In the genomic region with DNA sequence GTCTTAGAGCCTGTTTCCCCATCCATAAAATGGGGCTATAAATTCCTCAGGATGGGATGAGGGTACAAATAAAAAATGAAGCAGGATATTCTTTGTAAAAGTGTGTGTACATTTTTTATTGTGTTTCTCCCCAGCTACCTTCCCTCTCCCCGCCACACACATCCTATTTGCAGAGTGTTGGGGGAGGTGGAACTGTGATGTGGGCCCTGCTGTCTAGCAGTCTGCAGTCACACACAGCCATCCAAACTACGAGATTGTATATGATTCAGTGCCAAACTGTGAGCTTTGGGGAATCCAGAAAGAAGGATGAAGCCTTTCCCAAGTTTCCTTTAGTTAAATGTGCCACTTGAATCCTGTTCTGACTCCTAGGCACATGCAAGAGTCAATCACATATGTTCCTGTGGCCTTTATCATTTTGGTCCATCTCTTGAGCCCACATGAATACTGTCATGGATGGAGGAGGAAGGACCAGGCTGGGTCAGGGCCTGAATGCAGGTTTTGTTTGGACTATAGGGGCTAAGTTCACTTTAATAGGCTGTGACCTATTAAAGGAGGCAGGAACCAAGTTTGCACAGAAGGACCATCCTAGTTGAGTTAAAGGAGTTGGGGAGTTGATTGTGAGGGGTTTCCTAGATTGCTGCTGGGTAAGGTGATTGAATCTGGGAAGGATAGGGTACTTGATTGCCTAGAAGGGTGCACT, we compare ENCODE assay signal across 10 cellular contexts. TPM values are rescaled to one million over a fixed set of nuclear protein-coding genes. Genes with fewer than 3 reads are reported as not detected.
DNase-seq lines count a peak whose midpoint lies in the region; ATAC-seq and TF ChIP-seq lines count a peak whose summit lies in the region.
"Had no signal": no experiment of that assay in that cellular context is flagged by ENCODE, and none has a peak within 500 bp of the region (broad histone marks: within the 10 kb centered on the region; RNA-seq: fewer than 3 reads in every experiment).

No MANE protein-coding gene starts in this region.

- H3K9me3 Mint-ChIP-seq in CD14-positive monocyte (peaks cover 0 to 3% (median 0%) of the 10 kb centered on the region in 7 donors), GM23338 (no peaks in the 10 kb centered on the region), natural killer cell (no peaks in the 10 kb centered on the region)
- no peaks in the 10 kb centered on the region for H3K9me3 Mint-ChIP-seq in central memory CD8-positive, alpha-beta T cell

- H3K27me3 Mint-ChIP-seq in CD14-positive monocyte (ENCODE audit: low read depth in 3 of 3) (peaks cover 18 to 26% (median 22%) of the 10 kb centered on the region in 3 donors), GM23338 (ENCODE audit: insufficient read depth, low read depth, poor library complexity) (peaks cover 15% of the 10 kb centered on the region), natural killer cell (ENCODE audit: low read depth in 2 of 2) (no peaks in the 10 kb centered on the region)
- H3K27me3 Mint-ChIP-seq in central memory CD8-positive, alpha-beta T cell = no peaks in the 10 kb centered on the region

- no peaks in the 10 kb centered on the region for H3K79me2 ChIP-seq in GM23338 (replicated peaks; ENCODE audit: insufficient read depth)

- TF ChIP-seq CTCF in CD14-positive monocyte (IDR thresholded peaks at IDR 0.05) (no peak), GM23338 (conservative IDR thresholded peaks at IDR 0.05; ENCODE audit: low read depth in 2 of 2) (no peak), natural killer cell (IDR thresholded peaks at IDR 0.05) (no peak)

- H3K4me3 Mint-ChIP-seq in CD14-positive monocyte = peak overlapping the region; percentile 51 to 84
- peak overlapping the region; percentile 77 for H3K4me3 Mint-ChIP-seq in GM23338
- H3K4me3 Mint-ChIP-seq in central memory CD8-positive, alpha-beta T cell = peak overlapping the region; percentile 55
- peak overlapping the region; percentile 56 for H3K4me3 Mint-ChIP-seq in natural killer cell

- H3K9me2 ChIP-seq in GM23338 (ENCODE audit: insufficient read depth) = no peaks in the 10 kb centered on the region

- H3K36me3 Mint-ChIP-seq in CD14-positive monocyte (peaks cover 22 to 23% of the 10 kb centered on the region in 2 donors), GM23338 (ENCODE audit: low read depth) (0 out of 3 replicates have a peak, but pooled peaks cover 3% of the 10 kb centered on the region), natural killer cell (no peaks in the 10 kb centered on the region)
- peaks cover 4% of the 10 kb centered on the region for H3K36me3 Mint-ChIP-seq in central memory CD8-positive, alpha-beta T cell (ENCODE audit: insufficient read depth)

- H3K4me2 ChIP-seq in GM23338 = peak overlapping the region; percentile 92

- no peaks in the 10 kb centered on the region for H3K27me3 ChIP-seq in GM23338 (ENCODE audit: insufficient read depth)

- H3K4me1 Mint-ChIP-seq in CD14-positive monocyte (peaks cover 13% of the 10 kb centered on the region), GM23338 (peaks cover 32% of the 10 kb centered on the region), natural killer cell (peaks cover 9 to 27% of the 10 kb centered on the region in 2 donors)
- H3K4me1 Mint-ChIP-seq in central memory CD8-positive, alpha-beta T cell = peaks cover 17% of the 10 kb centered on the region

- H2AFZ ChIP-seq in GM23338 = peak overlapping the region; percentile 98; the same call in 1 of the 2 replicates

- H3K27ac Mint-ChIP-seq in CD14-positive monocyte (no peak overlapping the region), GM23338 (no peak overlapping the region), natural killer cell (no peak overlapping the region)
- no peak overlapping the region for H3K27ac Mint-ChIP-seq in central memory CD8-positive, alpha-beta T cell (ENCODE audit: low read depth)

- intact Hi-C loops in CD14-positive monocyte (cut with micrococcal nuclease) (loop anchor here in 1 of 2 donors (5.0 kb wide), 1 partner anchor 44 kb away; no protein-coding TSS in a partner anchor), natural killer cell (cut with micrococcal nuclease) (no loop called here)

- H3K4me1 ChIP-seq in GM23338 (ENCODE audit: insufficient read depth) = peaks cover 26% of the 10 kb centered on the region

- peaks cover 5% of the 10 kb centered on the region; the same call in 1 of the 2 replicates for H3F3A ChIP-seq in GM23338 (replicated peaks; ENCODE audit: low read depth)

- H3K36me3 ChIP-seq in GM23338 (ENCODE audit: insufficient read depth) = no peaks in the 10 kb centered on the region

- ATAC-seq in GM23338 (no peak), natural killer cell (no peak)
- ATAC-seq in central memory CD8-positive, alpha-beta T cell (replicated peaks; ENCODE audit: extremely low read depth, poor library complexity, severe bottlenecking) = no peak

- DNase-seq in CD14-positive monocyte (ENCODE audit: low spot score) = no peak
- DNase-seq in GM23338 (ENCODE audit: low spot score) = no peak
- no peak for DNase-seq in central memory CD8-positive, alpha-beta T cell (ENCODE audit: low spot score in 2 of 2)
- DNase-seq in natural killer cell = no peak
- no peak for DNase-seq in NCI-H345 treated with DMSO at 0.1 percent for 48 hours (lab: John Stamatoyannopoulos, UW; ENCODE audit: unreplicated experiment)
- DNase-seq in GF-D8 (lab: John Stamatoyannopoulos, UW) = no peak
- no peak for DNase-seq in A172 (ENCODE audit: low spot score)
- DNase-seq: NCI-H1048, NCI-H510A had no signal

- no peak overlapping the region for H3K27ac ChIP-seq in GM23338 (ENCODE audit: low read depth)
- H3K27ac ChIP-seq: spleen had no signal

- peak overlapping the region; percentile 92; the same call in 1 of the 2 replicates for H3K4me3 ChIP-seq in GM23338

- H4K20me1 ChIP-seq in GM23338 (replicated peaks; ENCODE audit: insufficient read depth) = 0 out of 2 replicates have a peak, but pooled peaks cover 4% of the 10 kb centered on the region

TF ChIP-seq in GM23338, 12 proteins besides CTCF, POLR2A, EP300 and RAD21:
- no peak for TF ChIP-seq POLR2AphosphoS5 (IDR thresholded peaks at IDR 0.05; ENCODE audit: low read depth)

RNA-seq across cellular contexts. Expression of a gene that starts 1.1 kb away (rescaled TPM):
- polyA plus RNA-seq in CD14-positive monocyte (not detected), GM23338 (2016; fragmentation: Nextera tagmentation; extraction: Ambion mirVana) (5.3 and 6.3 TPM in 2 replicates)
- 7.3 and 8.5 TPM in 2 replicates for total RNA-seq in GM23338 (2014; rRNA removed; shearing (Covaris generic))
- total RNA-seq in natural killer cell = 1 to 10 TPM in 1 of 3 donors, under 1 TPM in 1, not detected in 1; 0.53 to 1.7 TPM
- 0.05 TPM in 1 of 2 replicates, not detected in the other for total RNA-seq in A172 (2014; rRNA removed; shearing (Covaris generic))

RNA-seq across cellular contexts. Expression of a gene that starts 19.1 kb away (rescaled TPM):
- polyA plus RNA-seq in CD14-positive monocyte (100 to 1,000 TPM in 1 of 2 donors, 10 to 100 TPM in 1; 98.0 to 123 TPM), GM23338 (2016; fragmentation: Nextera tagmentation; extraction: Ambion mirVana) (124 and 126 TPM in 2 replicates)
- 60.4 and 76.9 TPM in 2 replicates for total RNA-seq in GM23338 (2014; rRNA removed; shearing (Covaris generic))
- 10 to 100 TPM; 27.2 to 42.0 (median 33.1) TPM for total RNA-seq in natural killer cell
- 92.5 and 118 TPM in 2 replicates for total RNA-seq in A172 (2014; rRNA removed; shearing (Covaris generic))

RNA-seq across cellular contexts. Expression of a gene that starts 19.2 kb away (rescaled TPM):
- polyA plus RNA-seq in CD14-positive monocyte = under 1 TPM; 0.31 to 0.69 TPM
- total RNA-seq in GM23338 (2014; rRNA removed; shearing (Covaris generic)) = 24.5 and 29.4 TPM in 2 replicates
- 11.4 and 12.2 TPM in 2 replicates for polyA plus RNA-seq in GM23338 (2016; fragmentation: Nextera tagmentation; extraction: Ambion mirVana)
- 1 to 10 TPM; 2.2 to 3.6 (median 3.3) TPM for total RNA-seq in natural killer cell
- total RNA-seq in A172 (2014; rRNA removed; shearing (Covaris generic)) = 6.4 and 25.1 TPM in 2 replicates

RNA-seq across cellular contexts. Expression of a gene that starts 31.4 kb away (rescaled TPM):
- polyA plus RNA-seq in CD14-positive monocyte (1 to 10 TPM; 2.8 to 3.3 TPM), GM23338 (2016; fragmentation: Nextera tagmentation; extraction: Ambion mirVana) (27.6 and 28.8 TPM in 2 replicates)
- total RNA-seq in GM23338 (2014; rRNA removed; shearing (Covaris generic)) = 62.8 and 88.3 TPM in 2 replicates
- 10 to 100 TPM in 2 of 3 donors, 1 to 10 TPM in 1; 8.0 to 16.1 (median 11.7) TPM for total RNA-seq in natural killer cell
- 66.5 and 76.9 TPM in 2 replicates for total RNA-seq in A172 (2014; rRNA removed; shearing (Covaris generic))

RNA-seq across cellular contexts. Expression of a gene that starts 55.4 kb away (rescaled TPM):
- polyA plus RNA-seq in CD14-positive monocyte (1 to 10 TPM; 5.8 to 6.4 TPM), GM23338 (2016; fragmentation: Nextera tagmentation; extraction: Ambion mirVana) (11.3 and 13.6 TPM in 2 replicates)
- 12.1 and 22.1 TPM in 2 replicates for total RNA-seq in GM23338 (2014; rRNA removed; shearing (Covaris generic))
- total RNA-seq in natural killer cell = 10 to 100 TPM; 24.2 to 35.4 (median 30.9) TPM
- 42.4 and 50.0 TPM in 2 replicates for total RNA-seq in A172 (2014; rRNA removed; shearing (Covaris generic))
